ENCODE assay signal across 15 cellular contexts in the genomic region with DNA sequence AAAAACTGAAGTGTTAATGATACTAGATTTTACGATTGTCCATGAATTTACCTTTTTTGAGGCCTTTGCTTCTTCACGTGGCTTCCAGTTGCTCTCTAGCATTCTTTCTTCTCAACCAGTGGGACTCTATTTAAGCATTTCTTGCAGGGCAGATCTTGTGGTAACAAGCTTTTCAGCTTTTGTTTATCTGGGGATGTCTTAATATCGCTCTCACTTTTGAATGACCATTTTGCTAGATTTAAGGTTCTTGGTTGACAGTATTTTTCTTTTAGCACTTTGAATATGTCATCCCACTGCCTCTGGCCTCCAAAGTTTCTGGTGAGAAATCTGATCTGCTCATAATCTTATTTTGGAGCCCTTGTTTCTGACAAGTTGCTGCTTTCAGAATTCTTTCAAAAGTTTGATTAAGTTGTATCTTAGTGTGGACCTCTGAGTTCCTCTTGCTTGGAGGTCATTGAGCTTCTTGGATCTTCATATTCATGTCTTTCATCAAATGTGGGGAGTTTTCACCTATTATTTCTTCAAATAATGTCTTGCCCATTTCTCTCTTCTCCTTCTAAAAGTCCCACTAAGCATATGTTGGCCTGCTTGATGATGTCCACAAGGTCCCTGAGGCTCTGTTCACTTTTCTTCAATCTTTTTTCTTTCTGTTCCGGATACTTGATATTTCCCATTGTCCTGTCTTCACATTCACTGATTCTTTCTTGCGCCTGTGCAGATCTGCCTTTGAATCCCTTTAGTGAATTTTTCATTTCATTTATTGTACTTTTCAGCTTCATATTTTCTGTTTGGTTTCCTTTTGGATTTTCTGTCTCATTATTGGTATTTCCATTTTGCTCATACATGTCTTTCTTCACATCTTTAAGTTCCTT.
"Had no signal": no experiment of that assay in that cellular context is flagged by ENCODE, and none has a peak within 500 bp of the region (broad histone marks: within the 10 kb centered on the region; RNA-seq: fewer than 3 reads in every experiment).

No MANE protein-coding gene starts in this region.

- H3K4me3 ChIP-seq: body of pancreas, tibial nerve, vagina had no signal

- H3K27ac Mint-ChIP-seq: WTC11 had no signal

- H3K27me3 Mint-ChIP-seq: activated CD4-positive, alpha-beta T cell treated with anti-CD3 and anti-CD28 coated beads, Interleukin-2, amount 10 ng/mL, durations not matched to agents 24 days and 14 days; effector memory CD8-positive, alpha-beta T cell had no signal

- H3K27me3 ChIP-seq: body of pancreas, tibial nerve, vagina had no signal

- H3K4me3 Mint-ChIP-seq: effector memory CD8-positive, alpha-beta T cell; WTC11 had no signal

- ATAC-seq: body of pancreas; effector memory CD8-positive, alpha-beta T cell; left ventricle myocardium superior; WTC11 had no signal

- H3K4me1 ChIP-seq: body of pancreas, tibial nerve had no signal

- DNase-seq: activated CD4-positive, alpha-beta T cell treated with anti-CD3 and anti-CD28 coated beads, Interleukin-2, amount 10 ng/mL, durations not matched to agents 24 days and 14 days; activated CD8-positive, alpha-beta memory T cell treated with anti-CD3 and anti-CD28 coated beads for 24 hours; effector memory CD8-positive, alpha-beta T cell; foreskin fibroblast; left ventricle myocardium superior; occipital lobe; retina; stimulated activated naive CD4-positive, alpha-beta T cell treated with Interleukin-2 at 50 U/mL for 16 hours; SW 1271 had no signal

- FAIRE-seq: TTC549 had no signal

- H3K27ac ChIP-seq: body of pancreas, epithelial cell of prostate, tibial nerve, vagina had no signal
